Comparison of ENCODE assay signal across 1 cellular context in genomic region chr14:74967618-74968017, GRCh38.
TF ChIP-seq lines count a peak whose summit lies in the region.

No MANE protein-coding gene starts in this region.

TF ChIP-seq in GM23338, 12 proteins besides CTCF, POLR2A, EP300 and RAD21 (continued from another document):
- TF ChIP-seq ZNF462 (CRISPR knock-in tag; IDR thresholded peaks at IDR 0.05) (no peak), ZNF114 (CRISPR knock-in tag; IDR thresholded peaks at IDR 0.05) (no peak), ZNF331 (CRISPR knock-in tag; IDR thresholded peaks at IDR 0.05; ENCODE audit: low read depth) (no peak), POLR2AphosphoS5 (IDR thresholded peaks at IDR 0.05; ENCODE audit: low read depth) (no peak), REST (IDR thresholded peaks at IDR 0.05; ENCODE audit: unreplicated experiment) (no peak), CREB1 (CRISPR knock-in tag; IDR thresholded peaks at IDR 0.05; ENCODE audit: low read depth) (no peak), JUNB (IDR thresholded peaks at IDR 0.05; ENCODE audit: unreplicated experiment) (no peak)
TF ChIP-seq in GM23338: peak in this region for 0.
